ENCODE assay signal across 1 cellular context in the genomic region with DNA sequence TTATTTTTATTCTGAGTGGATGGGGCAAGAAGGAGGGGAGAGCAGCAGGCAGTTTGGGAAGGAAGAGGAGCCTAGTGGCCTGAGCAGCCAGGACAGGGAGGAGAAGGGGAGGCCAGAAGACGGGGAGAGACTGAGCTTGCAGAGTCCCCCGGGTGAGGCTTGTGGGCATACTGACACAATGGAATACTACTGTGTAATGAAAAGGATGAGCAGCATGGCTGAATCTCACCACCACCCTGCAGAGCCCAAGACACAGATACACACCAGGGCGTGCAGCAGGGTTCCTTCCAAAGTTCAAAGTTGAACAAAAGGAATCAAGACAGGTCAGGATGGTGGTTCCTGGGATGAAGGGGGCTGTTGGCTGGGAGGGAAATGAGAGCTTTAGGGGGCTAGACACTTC.
TF ChIP-seq lines count a peak whose summit lies in the region.

No MANE protein-coding gene starts in this region.

TF ChIP-seq in GM12878, 131 proteins besides CTCF, POLR2A, EP300 and RAD21:
- TF ChIP-seq ZNF622 (IDR thresholded peaks at IDR 0.05): no peak
- no peak for TF ChIP-seq BHLHE40 (IDR thresholded peaks at IDR 0.05; ENCODE audit: borderline replicate concordance in 1 of 2, low read depth in 2 of 2, low read length in 1 of 2)
- no peak for TF ChIP-seq MEF2B (IDR thresholded peaks at IDR 0.05; ENCODE audit: partially characterized antibody, poor library complexity, severe bottlenecking)
- no peak for TF ChIP-seq HDAC6 (IDR thresholded peaks at IDR 0.05; ENCODE audit: unreplicated experiment)
- no peak for TF ChIP-seq PAX5 (IDR thresholded peaks at IDR 0.05; ENCODE audit: borderline replicate concordance, low read depth, low read length)
- TF ChIP-seq RAD51 (IDR thresholded peaks at IDR 0.05): no peak
- TF ChIP-seq, protein P1, sequence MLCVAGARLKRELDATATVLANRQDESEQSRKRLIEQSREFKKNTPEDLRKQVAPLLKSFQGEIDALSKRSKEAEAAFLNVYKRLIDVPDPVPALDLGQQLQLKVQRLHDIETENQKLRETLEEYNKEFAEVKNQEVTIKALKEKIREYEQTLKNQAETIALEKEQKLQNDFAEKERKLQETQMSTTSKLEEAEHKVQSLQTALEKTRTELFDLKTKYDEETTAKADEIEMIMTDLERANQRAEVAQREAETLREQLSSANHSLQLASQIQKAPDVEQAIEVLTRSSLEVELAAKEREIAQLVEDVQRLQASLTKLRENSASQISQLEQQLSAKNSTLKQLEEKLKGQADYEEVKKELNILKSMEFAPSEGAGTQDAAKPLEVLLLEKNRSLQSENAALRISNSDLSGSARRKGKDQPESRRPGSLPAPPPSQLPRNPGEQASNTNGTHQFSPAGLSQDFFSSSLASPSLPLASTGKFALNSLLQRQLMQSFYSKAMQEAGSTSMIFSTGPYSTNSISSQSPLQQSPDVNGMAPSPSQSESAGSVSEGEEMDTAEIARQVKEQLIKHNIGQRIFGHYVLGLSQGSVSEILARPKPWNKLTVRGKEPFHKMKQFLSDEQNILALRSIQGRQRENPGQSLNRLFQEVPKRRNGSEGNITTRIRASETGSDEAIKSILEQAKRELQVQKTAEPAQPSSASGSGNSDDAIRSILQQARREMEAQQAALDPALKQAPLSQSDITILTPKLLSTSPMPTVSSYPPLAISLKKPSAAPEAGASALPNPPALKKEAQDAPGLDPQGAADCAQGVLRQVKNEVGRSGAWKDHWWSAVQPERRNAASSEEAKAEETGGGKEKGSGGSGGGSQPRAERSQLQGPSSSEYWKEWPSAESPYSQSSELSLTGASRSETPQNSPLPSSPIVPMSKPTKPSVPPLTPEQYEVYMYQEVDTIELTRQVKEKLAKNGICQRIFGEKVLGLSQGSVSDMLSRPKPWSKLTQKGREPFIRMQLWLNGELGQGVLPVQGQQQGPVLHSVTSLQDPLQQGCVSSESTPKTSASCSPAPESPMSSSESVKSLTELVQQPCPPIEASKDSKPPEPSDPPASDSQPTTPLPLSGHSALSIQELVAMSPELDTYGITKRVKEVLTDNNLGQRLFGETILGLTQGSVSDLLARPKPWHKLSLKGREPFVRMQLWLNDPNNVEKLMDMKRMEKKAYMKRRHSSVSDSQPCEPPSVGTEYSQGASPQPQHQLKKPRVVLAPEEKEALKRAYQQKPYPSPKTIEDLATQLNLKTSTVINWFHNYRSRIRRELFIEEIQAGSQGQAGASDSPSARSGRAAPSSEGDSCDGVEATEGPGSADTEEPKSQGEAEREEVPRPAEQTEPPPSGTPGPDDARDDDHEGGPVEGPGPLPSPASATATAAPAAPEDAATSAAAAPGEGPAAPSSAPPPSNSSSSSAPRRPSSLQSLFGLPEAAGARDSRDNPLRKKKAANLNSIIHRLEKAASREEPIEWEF (IDR thresholded peaks at IDR 0.05; ENCODE audit: insufficient replicate concordance, low read depth, low read length): no peak
- no peak for TF ChIP-seq TCF7 (IDR thresholded peaks at IDR 0.05; ENCODE audit: borderline replicate concordance)
- TF ChIP-seq ZNF687 (IDR thresholded peaks at IDR 0.05): no peak
- TF ChIP-seq NR2C2 (IDR thresholded peaks at IDR 0.05; ENCODE audit: borderline replicate concordance, control insufficient read depth, insufficient read length, low read depth): no peak
- no peak for TF ChIP-seq EGR1 (IDR thresholded peaks at IDR 0.05; ENCODE audit: borderline replicate concordance in 1 of 2, low read depth in 2 of 2, low read length in 2 of 2)
- TF ChIP-seq CHD1 (IDR thresholded peaks at IDR 0.05; ENCODE audit: low read depth, low read length): no peak
- no peak for TF ChIP-seq RCOR1 (conservative IDR thresholded peaks at IDR 0.05; ENCODE audit: low read depth, low read length)
TF ChIP-seq in GM12878: peak in this region for 0.
